Comparison of ENCODE assay signal across 9 cellular contexts in the genomic region with DNA sequence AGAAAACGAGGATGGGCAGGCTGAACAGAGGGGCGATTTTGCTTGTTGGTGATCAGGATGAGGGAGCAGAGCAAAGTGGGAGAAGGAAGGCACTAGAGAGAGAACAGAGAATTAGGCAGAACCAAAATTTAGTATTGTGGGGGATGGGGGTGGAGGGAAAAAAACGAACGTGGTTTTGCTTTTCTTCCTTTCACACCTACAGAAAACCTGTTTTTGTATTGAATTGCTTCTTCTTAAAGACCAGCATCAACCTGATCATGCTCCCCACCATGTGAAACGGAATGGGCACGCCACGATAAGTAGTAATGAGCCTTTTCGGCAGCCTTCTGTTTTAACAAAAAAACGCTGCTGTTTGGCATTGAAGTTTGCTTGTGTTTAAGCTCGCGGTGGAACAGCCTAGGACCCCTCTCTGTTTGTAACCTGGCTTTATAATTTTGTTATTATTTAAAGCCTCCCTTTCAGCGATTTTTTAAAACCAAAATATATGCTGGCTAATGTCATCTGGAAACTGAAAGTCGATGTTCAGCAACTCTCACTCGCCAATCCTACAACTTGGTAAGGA. TPM values are rescaled to one million over a fixed set of nuclear protein-coding genes. Genes with fewer than 3 reads are reported as not detected.
DNase-seq lines count a peak whose midpoint lies in the region; ATAC-seq and TF ChIP-seq lines count a peak whose summit lies in the region.
"Had no signal": no experiment of that assay in that cellular context is flagged by ENCODE, and none has a peak within 500 bp of the region (broad histone marks: within the 10 kb centered on the region; RNA-seq: fewer than 3 reads in every experiment).

No MANE protein-coding gene starts in this region.

- TF ChIP-seq CTCF in BE2C (IDR thresholded peaks at IDR 0.05; ENCODE audit: low read depth, low read length): no peak

- H3K9me3 Mint-ChIP-seq in activated T-helper 1 cell treated with anti-CD3 and anti-CD28 coated beads, Interleukin-12 subunit alpha, Interleukin-12 subunit beta, Interleukin-2, Interleukin-4 antibody, amounts not matched to agents 30 ng/mL and 10 ng/mL and 1 ng/mL, durations not matched to agents 14 hours and 24 hours and 36 hours: no peaks in the 10 kb centered on the region

- H3K27me3 ChIP-seq in BE2C: no peaks in the 10 kb centered on the region

- peak overlapping the region; percentile 39; the same call in 1 of the 2 replicates for H3K4me3 ChIP-seq in BE2C (ENCODE audit: low read depth, low read length)
- no peak overlapping the region for H3K4me3 ChIP-seq in mesodermal cell (ENCODE audit: extremely low read depth, insufficient read depth, low read length, poor library complexity, severe bottlenecking)

- H3K9me3 ChIP-seq in BE2C (no peaks in the 10 kb centered on the region), mesodermal cell (ENCODE audit: control insufficient read depth, low read length) (no peaks in the 10 kb centered on the region)

- 75 to 79% methylated on average over 7 of the region's 14 CpGs for WGBS in mesodermal cell (ENCODE audit: insufficient coverage in 2 of 2), 2 experiments

- H3K27me3 Mint-ChIP-seq in activated T-helper 1 cell treated with anti-CD3 and anti-CD28 coated beads, Interleukin-12 subunit alpha, Interleukin-12 subunit beta, Interleukin-2, Interleukin-4 antibody, amounts not matched to agents 30 ng/mL and 10 ng/mL and 1 ng/mL, durations not matched to agents 14 hours and 24 hours and 36 hours (ENCODE audit: insufficient read depth): no peaks in the 10 kb centered on the region

- no peaks in the 10 kb centered on the region for H3K36me3 Mint-ChIP-seq in activated T-helper 1 cell treated with anti-CD3 and anti-CD28 coated beads, Interleukin-12 subunit alpha, Interleukin-12 subunit beta, Interleukin-2, Interleukin-4 antibody, amounts not matched to agents 30 ng/mL and 10 ng/mL and 1 ng/mL, durations not matched to agents 14 hours and 24 hours and 36 hours (ENCODE audit: low read depth)

- peak overlapping the region; percentile 99 for H3K27ac ChIP-seq in mesodermal cell (ENCODE audit: low read depth, low read length, severe bottlenecking)

- intact Hi-C loops in activated T-helper 1 cell treated with anti-CD3 and anti-CD28 coated beads, Interleukin-12 subunit alpha, Interleukin-12 subunit beta, Interleukin-2, Interleukin-4 antibody, amounts not matched to agents 30 ng/mL and 10 ng/mL and 1 ng/mL, durations not matched to agents 14 hours and 24 hours and 36 hours (cut with micrococcal nuclease): no loop called here

- H3K27ac Mint-ChIP-seq in activated T-helper 1 cell treated with anti-CD3 and anti-CD28 coated beads, Interleukin-12 subunit alpha, Interleukin-12 subunit beta, Interleukin-2, Interleukin-4 antibody, amounts not matched to agents 30 ng/mL and 10 ng/mL and 1 ng/mL, durations not matched to agents 14 hours and 24 hours and 36 hours: peak overlapping the region; percentile 37

- peak overlapping the region; percentile 65 for H3K4me3 Mint-ChIP-seq in activated T-helper 1 cell treated with anti-CD3 and anti-CD28 coated beads, Interleukin-12 subunit alpha, Interleukin-12 subunit beta, Interleukin-2, Interleukin-4 antibody, amounts not matched to agents 30 ng/mL and 10 ng/mL and 1 ng/mL, durations not matched to agents 14 hours and 24 hours and 36 hours

- peaks cover 11% of the 10 kb centered on the region for H3K4me1 Mint-ChIP-seq in activated T-helper 1 cell treated with anti-CD3 and anti-CD28 coated beads, Interleukin-12 subunit alpha, Interleukin-12 subunit beta, Interleukin-2, Interleukin-4 antibody, amounts not matched to agents 30 ng/mL and 10 ng/mL and 1 ng/mL, durations not matched to agents 14 hours and 24 hours and 36 hours (ENCODE audit: low read depth)

- ATAC-seq in GM19351 (IDR thresholded peaks at IDR 0.05; ENCODE audit: unreplicated experiment) (peak; percentile 6), GM21786 (IDR thresholded peaks at IDR 0.05; ENCODE audit: unreplicated experiment) (no peak), GM21825 (IDR thresholded peaks at IDR 0.05; ENCODE audit: unreplicated experiment) (no peak)

- no peaks in the 10 kb centered on the region for H3K36me3 ChIP-seq in BE2C
- no peaks in the 10 kb centered on the region for H3K36me3 ChIP-seq in mesodermal cell (ENCODE audit: control insufficient read depth, insufficient read depth, low read length)

- H3K4me1 ChIP-seq in BE2C (peaks cover 14% of the 10 kb centered on the region), mesodermal cell (ENCODE audit: control insufficient read depth, insufficient read depth, low read length, poor library complexity, severe bottlenecking) (peaks cover 23% of the 10 kb centered on the region)

- no peak for DNase-seq in BE2C
- no peak for DNase-seq in activated T-helper 1 cell treated with anti-CD3 and anti-CD28 coated beads, Interleukin-12 subunit alpha, Interleukin-12 subunit beta, Interleukin-2, Interleukin-4 antibody, amounts not matched to agents 30 ng/mL and 10 ng/mL and 1 ng/mL, durations not matched to agents 14 hours and 24 hours and 36 hours (ENCODE audit: low spot score)
- DNase-seq in GM19238 (ENCODE audit: insufficient read length, low spot score): no peak
- no peak for DNase-seq in RKO (ENCODE audit: low spot score)
- DNase-seq: NCI-H187 treated with DMSO at 0.1 percent for 48 hours had no signal

RNA-seq across cellular contexts. Expression of a gene that starts 36.8 kb away (rescaled TPM):
- 3.6 TPM for polyA plus RNA-seq in BE2C (2012; ENCODE audit: insufficient read depth, insufficient read length, low read depth)
- 15.9 and 18.6 TPM in 2 replicates for total RNA-seq in activated T-helper 1 cell treated with anti-CD3 and anti-CD28 coated beads, Interleukin-12 subunit alpha, Interleukin-12 subunit beta, Interleukin-2, Interleukin-4 antibody, amounts not matched to agents 30 ng/mL and 10 ng/mL and 1 ng/mL, durations not matched to agents 14 hours and 24 hours and 36 hours
- polyA plus RNA-seq in mesodermal cell (2013, experiment 1 of 2): 8.7 TPM
- 5.9 TPM for polyA plus RNA-seq in mesodermal cell (2013, experiment 2 of 2)
